In the genomic region with DNA sequence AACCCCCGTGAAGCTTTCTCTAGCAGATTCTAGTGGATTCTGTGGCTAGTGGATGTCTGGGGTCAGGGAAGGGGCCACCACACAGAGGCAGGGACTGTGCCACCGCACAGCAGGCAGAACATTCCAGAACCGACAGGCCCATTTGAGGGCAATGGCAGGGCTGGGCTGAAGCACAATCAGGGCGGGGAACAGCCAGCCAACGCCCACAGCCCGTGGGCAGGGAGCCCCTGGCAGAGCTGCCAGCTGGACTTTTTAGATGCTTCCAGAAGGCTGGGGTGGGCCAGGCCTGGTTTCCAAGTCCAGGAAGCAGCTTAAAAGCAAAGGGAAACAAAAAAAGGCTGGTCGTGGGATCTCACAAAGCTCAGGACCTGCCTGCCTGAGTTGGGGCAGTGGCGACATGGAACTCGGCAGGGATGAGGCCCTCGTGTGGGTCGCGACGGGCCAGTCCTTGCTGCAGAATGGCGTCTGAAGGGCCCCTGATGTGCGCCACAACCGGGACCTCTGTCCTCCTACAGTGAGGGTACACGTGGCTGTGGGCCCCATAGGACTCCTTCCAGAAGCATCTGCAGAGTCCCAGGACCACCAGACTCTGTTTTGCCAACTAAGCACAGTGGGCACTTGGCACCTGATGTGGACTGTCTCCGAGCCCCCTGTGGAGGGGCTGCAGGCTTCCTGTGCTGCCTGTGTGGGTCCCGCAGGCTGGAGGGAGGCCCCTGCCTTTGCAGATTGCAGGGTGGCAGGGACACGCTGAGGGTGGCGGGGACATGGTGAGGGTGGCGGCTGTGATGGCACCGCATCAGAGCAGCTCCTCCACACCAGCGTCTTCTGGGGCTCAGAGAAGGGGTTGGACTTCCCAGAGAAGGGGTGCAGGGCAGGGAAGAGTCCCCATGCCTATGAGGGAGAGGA, we compare ENCODE assay signal across 12 cellular contexts. TPM values are rescaled to one million over a fixed set of nuclear protein-coding genes. Genes with fewer than 3 reads are reported as not detected.
DNase-seq lines count a peak whose midpoint lies in the region; ATAC-seq and TF ChIP-seq lines count a peak whose summit lies in the region.
"Had no signal": no experiment of that assay in that cellular context is flagged by ENCODE, and none has a peak within 500 bp of the region (broad histone marks: within the 10 kb centered on the region; RNA-seq: fewer than 3 reads in every experiment).

No MANE protein-coding gene starts in this region.

- peaks cover 0 to 5% (median 0%) of the 10 kb centered on the region in 3 donors for H3K36me3 Mint-ChIP-seq in CD8-positive, alpha-beta memory T cell

- peaks cover 6 to 53% (median 7%) of the 10 kb centered on the region in 3 donors for H3K36me3 ChIP-seq in esophagus squamous epithelium
- no peaks in the 10 kb centered on the region for H3K36me3 ChIP-seq in CD8-positive, alpha-beta memory T cell (ENCODE audit: insufficient read depth, low read length)

- no peak for ATAC-seq in GM19324 (IDR thresholded peaks at IDR 0.05; ENCODE audit: low FRiP score, unreplicated experiment)

- peaks cover 5 to 20% (median 16%) of the 10 kb centered on the region in 3 donors for H3K4me1 Mint-ChIP-seq in CD8-positive, alpha-beta memory T cell

- POLR2A ChIA-PET in RWPE1 (lab: Yijun Ruan, JAX; ENCODE audit: low non-redundant PET) = no interaction called here
- POLR2A ChIA-PET in CD8-positive, alpha-beta memory T cell (lab: Charles Lee) = interaction anchor here (0.6 kb wide), 1 partner anchor 43 kb away, joined by 7 read pairs; no protein-coding TSS in a partner anchor

- H3K4me3 ChIP-seq in esophagus squamous epithelium = peak overlapping the region in 1 of 4 donors; percentile 7
- no peak overlapping the region for H3K4me3 ChIP-seq in CD8-positive, alpha-beta memory T cell (ENCODE audit: low read length)
- H3K4me3 ChIP-seq: skin epidermis had no signal

- H3K4me3 Mint-ChIP-seq in CD8-positive, alpha-beta memory T cell = no peak overlapping the region

- H3K27ac Mint-ChIP-seq in CD8-positive, alpha-beta memory T cell = peak overlapping the region in 2 of 8 donors; percentile 43 to 69

- 34 to 80% methylated on average over 1 to 14 of the region's 24 CpGs for WGBS in esophagus squamous epithelium, 2 donors

- TF ChIP-seq POLR2A in esophagus squamous epithelium (IDR thresholded peaks at IDR 0.05) = no peak

- no peak for DNase-seq in RWPE1 (ENCODE audit: low spot score)
- DNase-seq in esophagus squamous epithelium (lab: John Stamatoyannopoulos, UW) = no peak
- peak; percentile 61 for DNase-seq in myocyte (ENCODE audit: low read depth)
- DNase-seq in substantia nigra (lab: John Stamatoyannopoulos, UW) = peak in 28 of 49 donors; percentile 21 to 87 (median 52)
- DNase-seq in stimulated activated CD4-positive, alpha-beta T cell treated with anti-CD3 and anti-CD28 coated beads, Interleukin-12 subunit alpha, Interleukin-12 subunit beta, amount 100 ng/mL, for 4 hours = no peak
- no peak for DNase-seq in CD8-positive, alpha-beta memory T cell
- DNase-seq in activated naive CD4-positive, alpha-beta T cell treated with Interleukin-2 at 50 U/mL for 16 hours = no peak
- DNase-seq: activated CD4-positive, alpha-beta T cell treated with anti-CD3 and anti-CD28 coated beads, Interleukin-2, amount 50 U/mL, for 1 hour; activated naive CD4-positive, alpha-beta T cell treated with anti-CD3 and anti-CD28 coated beads, Interleukin-2, amount 50 U/mL, for 16 hours; NCI-H1105 treated with DMSO at 0.1 percent for 48 hours had no signal

- intact Hi-C loops in esophagus squamous epithelium (cut with DNase I) = no loop called here

- no peak for TF ChIP-seq CTCF in RWPE1 (conservative IDR thresholded peaks at IDR 0.05; ENCODE audit: low read depth)
- no peak for TF ChIP-seq CTCF in esophagus squamous epithelium (IDR thresholded peaks at IDR 0.05)

- H3K4me1 ChIP-seq in esophagus squamous epithelium = peaks cover 31 to 98% (median 56%) of the 10 kb centered on the region in 3 donors
- no peaks in the 10 kb centered on the region for H3K4me1 ChIP-seq in CD8-positive, alpha-beta memory T cell (ENCODE audit: insufficient read depth, low read length)

- H3K27me3 Mint-ChIP-seq in CD8-positive, alpha-beta memory T cell = no peaks in the 10 kb centered on the region

- no peaks in the 10 kb centered on the region for H3K9me3 Mint-ChIP-seq in CD8-positive, alpha-beta memory T cell

- CTCF ChIA-PET in RWPE1 (lab: Yijun Ruan, JAX) = no interaction called here
- CTCF ChIA-PET in CD8-positive, alpha-beta memory T cell (lab: Charles Lee) = no interaction called here

- no peaks in the 10 kb centered on the region for H3K27me3 ChIP-seq in esophagus squamous epithelium
- H3K27me3 ChIP-seq in CD8-positive, alpha-beta memory T cell (ENCODE audit: insufficient read depth, low read length, poor library complexity, severe bottlenecking) = no peaks in the 10 kb centered on the region

- H3K9me3 ChIP-seq in esophagus squamous epithelium = no peaks in the 10 kb centered on the region
- no peaks in the 10 kb centered on the region for H3K9me3 ChIP-seq in CD8-positive, alpha-beta memory T cell (ENCODE audit: low read length)

- H3K27ac ChIP-seq in RWPE1 (peak overlapping the region; percentile 70), esophagus squamous epithelium (peak overlapping the region; percentile 55 to 82 (median 78)), substantia nigra (ENCODE audit: low read depth, low read length, poor library complexity, severe bottlenecking) (peak overlapping the region; percentile 59)
- H3K27ac ChIP-seq in CD8-positive, alpha-beta memory T cell (ENCODE audit: low read depth, low read length) = no peak overlapping the region

RNA-seq across cellular contexts. Expression of a gene that starts 7.8 kb away (rescaled TPM):
- 100 to 1,000 TPM in 2 of 4 donors, 10 to 100 TPM in 2; 69.5 to 134 (median 89.3) TPM for total RNA-seq in esophagus squamous epithelium
- 48.2 and 50.1 TPM in 2 replicates for total RNA-seq in myocyte
- 72.0 TPM for polyA plus RNA-seq in myocyte (2012)
- 10 to 100 TPM; 15.1 to 18.1 TPM for total RNA-seq in CD8-positive, alpha-beta memory T cell
- 15.9 TPM for polyA plus RNA-seq in CD8-positive, alpha-beta memory T cell

RNA-seq across cellular contexts. Expression of a gene that starts 8.2 kb away (rescaled TPM):
- total RNA-seq in esophagus squamous epithelium = 10 to 100 TPM; 10.9 to 17.8 (median 12.6) TPM
- total RNA-seq in myocyte = 5.5 and 7.0 TPM in 2 replicates
- 7.6 TPM for polyA plus RNA-seq in myocyte (2012)
- total RNA-seq in CD8-positive, alpha-beta memory T cell = 10 to 100 TPM; 54.4 to 59.9 TPM
- polyA plus RNA-seq in CD8-positive, alpha-beta memory T cell = 4.4 TPM

Comparison
In these comparisons a context has a peak if more than half of its experiments do, and no peak if none do; other contexts are left out.
1. DNase-seq: peak in myocyte (single experiment) and substantia nigra (28 of 49); none in RWPE1 (single experiment), esophagus squamous epithelium (single experiment), stimulated activated CD4-positive, alpha-beta T cell treated with anti-CD3 and anti-CD28 coated beads, Interleukin-12 subunit alpha, Interleukin-12 subunit beta, amount 100 ng/mL, for 4 hours (single experiment), CD8-positive, alpha-beta memory T cell (0 of 5) and activated naive CD4-positive, alpha-beta T cell treated with Interleukin-2 at 50 U/mL for 16 hours (single experiment).